Comparison of ENCODE assay signal across 2 cellular contexts in genomic region chr5:76717222-76718083, GRCh38.
TF ChIP-seq lines count a peak whose summit lies in the region.

No MANE protein-coding gene starts in this region.

TF ChIP-seq in SK-N-SH, 30 proteins besides CTCF, POLR2A, EP300 and RAD21 (continued from another document):
- TF ChIP-seq ZBTB33 (IDR thresholded peaks at IDR 0.05; ENCODE audit: borderline replicate concordance, low read depth) (no peak), REST (IDR thresholded peaks at IDR 0.05; ENCODE audit: low read depth, low read length) (no peak), IRF3 (IDR thresholded peaks at IDR 0.05; ENCODE audit: low read depth, low read length) (no peak), PBX3 (IDR thresholded peaks at IDR 0.05) (no peak), EZH2phosphoT487 (IDR thresholded peaks at IDR 0.05; ENCODE audit: borderline replicate concordance, low read depth) (no peak), MXI1 (IDR thresholded peaks at IDR 0.05; ENCODE audit: low read depth, low read length) (no peak), NRF1 (IDR thresholded peaks at IDR 0.05; ENCODE audit: low read depth, low read length) (no peak), FOSL2 (IDR thresholded peaks at IDR 0.05; ENCODE audit: borderline replicate concordance, low read depth) (no peak), GATA2 (CRISPR knock-in tag; IDR thresholded peaks at IDR 0.05) (no peak), CHD2 (IDR thresholded peaks at IDR 0.05; ENCODE audit: low read length, partially characterized antibody) (no peak)
TF ChIP-seq in SK-N-SH: peak in this region for 0.

TF ChIP-seq in SK-N-SH treated with all-trans-retinoic acid at 6 μM for 48 hours, 23 proteins besides CTCF, POLR2A, EP300 and RAD21 (continued from another document):
- no peak for TF ChIP-seq POU6F1 (CRISPR knock-in tag; IDR thresholded peaks at IDR 0.05; ENCODE audit: borderline replicate concordance, low read depth)
- no peak for TF ChIP-seq GLIS3 (CRISPR knock-in tag; IDR thresholded peaks at IDR 0.05)
- TF ChIP-seq TSHZ2 (CRISPR knock-in tag; IDR thresholded peaks at IDR 0.05), result no peak
- no peak for TF ChIP-seq ZFP30 (CRISPR knock-in tag; IDR thresholded peaks at IDR 0.05)
- TF ChIP-seq ZNF70 (CRISPR knock-in tag; IDR thresholded peaks at IDR 0.05), result no peak
- TF ChIP-seq ISL1 (CRISPR knock-in tag; IDR thresholded peaks at IDR 0.05), result no peak
- no peak for TF ChIP-seq BACH2 (CRISPR knock-in tag; IDR thresholded peaks at IDR 0.05; ENCODE audit: borderline replicate concordance)
- TF ChIP-seq ZFP3 (CRISPR knock-in tag; IDR thresholded peaks at IDR 0.05), result no peak
- TF ChIP-seq ZC3H10 (CRISPR knock-in tag; IDR thresholded peaks at IDR 0.05), result no peak
- TF ChIP-seq ZNF8 (CRISPR knock-in tag; IDR thresholded peaks at IDR 0.05), result no peak
